In the genomic region with DNA sequence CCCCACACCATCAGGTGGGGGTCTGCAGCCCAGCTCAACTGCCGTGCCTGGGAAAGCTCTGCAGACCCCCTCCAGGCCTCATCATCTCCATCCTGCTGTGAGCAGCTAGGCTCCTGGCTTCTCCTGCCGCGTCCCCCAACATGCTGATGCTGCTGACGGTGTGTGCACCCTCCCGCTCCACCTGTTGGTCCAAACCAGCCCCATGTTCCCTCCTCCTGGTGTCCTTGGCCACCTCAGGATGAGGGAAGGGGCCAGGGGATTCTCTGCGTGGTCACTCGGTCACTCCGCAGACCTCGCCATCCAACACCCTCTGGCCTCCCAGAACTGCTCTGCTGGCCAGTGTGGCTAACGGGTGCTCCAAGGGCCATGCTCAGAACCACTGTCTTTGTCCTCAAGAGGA, we compare ENCODE assay signal across 13 cellular contexts.
"Had no signal": no experiment of that assay in that cellular context is flagged by ENCODE, and none has a peak within 500 bp of the region (broad histone marks: within the 10 kb centered on the region; RNA-seq: fewer than 3 reads in every experiment).

No MANE protein-coding gene starts in this region.

- ATAC-seq: effector memory CD8-positive, alpha-beta T cell; pancreas; stimulated activated memory B cell treated with anti-CD40 and anti-IgM and Interleukin-4, amounts not matched to agents 10 μg/mL and 1 μg/mL and 100 μg/mL, for 72 hours had no signal

- H3K27ac ChIP-seq: epithelial cell of prostate, pancreas, sigmoid colon, tibial nerve had no signal

- H3K27me3 ChIP-seq: pancreas, tibial nerve had no signal

- H3K27ac Mint-ChIP-seq: activated CD4-positive, alpha-beta T cell treated with anti-CD3 and anti-CD28 coated beads, Interleukin-2, amount 10 ng/mL, durations not matched to agents 7 days and 5 days; activated naive CD8-positive, alpha-beta T cell treated with anti-CD3 and anti-CD28 coated beads, Interleukin-2, amount 10 ng/mL, durations not matched to agents 7 days and 5 days; activated T-helper 1 cell treated with anti-CD3 and anti-CD28 coated beads, Interleukin-12 subunit alpha, Interleukin-12 subunit beta, Interleukin-2, Interleukin-4 antibody, amounts not matched to agents 30 ng/mL and 10 ng/mL and 1 ng/mL, durations not matched to agents 14 hours and 24 hours and 36 hours; dendritic cell treated with granulocyte-macrophage colony-stimulating factor and Interleukin-4, amounts not matched to agents 40 ng/mL and 50 ng/mL, for 4 days; effector memory CD8-positive, alpha-beta T cell; stimulated activated memory B cell treated with anti-CD40 and anti-IgM and Interleukin-4, amounts not matched to agents 10 μg/mL and 1 μg/mL and 100 μg/mL, for 72 hours had no signal

- H3K9me3 ChIP-seq: pancreas, sigmoid colon, tibial nerve had no signal

- FAIRE-seq: pancreas had no signal

- H3K9me3 Mint-ChIP-seq: activated CD4-positive, alpha-beta T cell treated with anti-CD3 and anti-CD28 coated beads, Interleukin-2, amount 10 ng/mL, durations not matched to agents 7 days and 5 days; activated naive CD8-positive, alpha-beta T cell treated with anti-CD3 and anti-CD28 coated beads, Interleukin-2, amount 10 ng/mL, durations not matched to agents 7 days and 5 days; activated T-helper 1 cell treated with anti-CD3 and anti-CD28 coated beads, Interleukin-12 subunit alpha, Interleukin-12 subunit beta, Interleukin-2, Interleukin-4 antibody, amounts not matched to agents 30 ng/mL and 10 ng/mL and 1 ng/mL, durations not matched to agents 14 hours and 24 hours and 36 hours; dendritic cell treated with granulocyte-macrophage colony-stimulating factor and Interleukin-4, amounts not matched to agents 40 ng/mL and 50 ng/mL, for 4 days; effector memory CD8-positive, alpha-beta T cell; stimulated activated memory B cell treated with anti-CD40 and anti-IgM and Interleukin-4, amounts not matched to agents 10 μg/mL and 1 μg/mL and 100 μg/mL, for 72 hours had no signal

- H3K4me1 ChIP-seq: pancreas, sigmoid colon, tibial nerve had no signal

- H3K4me3 Mint-ChIP-seq: activated CD4-positive, alpha-beta T cell treated with anti-CD3 and anti-CD28 coated beads, Interleukin-2, amount 10 ng/mL, durations not matched to agents 7 days and 5 days; activated naive CD8-positive, alpha-beta T cell treated with anti-CD3 and anti-CD28 coated beads, Interleukin-2, amount 10 ng/mL, durations not matched to agents 7 days and 5 days; activated T-helper 1 cell treated with anti-CD3 and anti-CD28 coated beads, Interleukin-12 subunit alpha, Interleukin-12 subunit beta, Interleukin-2, Interleukin-4 antibody, amounts not matched to agents 30 ng/mL and 10 ng/mL and 1 ng/mL, durations not matched to agents 14 hours and 24 hours and 36 hours; dendritic cell treated with granulocyte-macrophage colony-stimulating factor and Interleukin-4, amounts not matched to agents 40 ng/mL and 50 ng/mL, for 4 days; effector memory CD8-positive, alpha-beta T cell; stimulated activated memory B cell treated with anti-CD40 and anti-IgM and Interleukin-4, amounts not matched to agents 10 μg/mL and 1 μg/mL and 100 μg/mL, for 72 hours had no signal

- H3K36me3 Mint-ChIP-seq: activated naive CD8-positive, alpha-beta T cell treated with anti-CD3 and anti-CD28 coated beads, Interleukin-2, amount 10 ng/mL, durations not matched to agents 7 days and 5 days; stimulated activated memory B cell treated with anti-CD40 and anti-IgM and Interleukin-4, amounts not matched to agents 10 μg/mL and 1 μg/mL and 100 μg/mL, for 72 hours had no signal

- H3K27me3 Mint-ChIP-seq: activated CD4-positive, alpha-beta T cell treated with anti-CD3 and anti-CD28 coated beads, Interleukin-2, amount 10 ng/mL, durations not matched to agents 7 days and 5 days; activated naive CD8-positive, alpha-beta T cell treated with anti-CD3 and anti-CD28 coated beads, Interleukin-2, amount 10 ng/mL, durations not matched to agents 7 days and 5 days; stimulated activated memory B cell treated with anti-CD40 and anti-IgM and Interleukin-4, amounts not matched to agents 10 μg/mL and 1 μg/mL and 100 μg/mL, for 72 hours had no signal

- H3K4me1 Mint-ChIP-seq: activated CD4-positive, alpha-beta T cell treated with anti-CD3 and anti-CD28 coated beads, Interleukin-2, amount 10 ng/mL, durations not matched to agents 7 days and 5 days; activated naive CD8-positive, alpha-beta T cell treated with anti-CD3 and anti-CD28 coated beads, Interleukin-2, amount 10 ng/mL, durations not matched to agents 7 days and 5 days; stimulated activated memory B cell treated with anti-CD40 and anti-IgM and Interleukin-4, amounts not matched to agents 10 μg/mL and 1 μg/mL and 100 μg/mL, for 72 hours had no signal

- DNase-seq: activated CD4-positive, alpha-beta T cell treated with anti-CD3 and anti-CD28 coated beads, Interleukin-2, amount 10 ng/mL, durations not matched to agents 7 days and 5 days; activated naive CD4-positive, alpha-beta T cell; activated naive CD8-positive, alpha-beta T cell treated with anti-CD3 and anti-CD28 coated beads, Interleukin-2, amount 10 ng/mL, durations not matched to agents 7 days and 5 days; effector memory CD8-positive, alpha-beta T cell; foreskin melanocyte; sigmoid colon; stimulated activated CD4-positive, alpha-beta T cell treated with anti-CD3 and anti-CD28 coated beads, Interleukin-2, amount 100 ng/mL, for 48 hours had no signal

- H3K36me3 ChIP-seq: pancreas, sigmoid colon, tibial nerve had no signal

- H3K4me3 ChIP-seq: pancreas, sigmoid colon, tibial nerve had no signal
